ENCODE assay signal across 8 cellular contexts in the genomic region with DNA sequence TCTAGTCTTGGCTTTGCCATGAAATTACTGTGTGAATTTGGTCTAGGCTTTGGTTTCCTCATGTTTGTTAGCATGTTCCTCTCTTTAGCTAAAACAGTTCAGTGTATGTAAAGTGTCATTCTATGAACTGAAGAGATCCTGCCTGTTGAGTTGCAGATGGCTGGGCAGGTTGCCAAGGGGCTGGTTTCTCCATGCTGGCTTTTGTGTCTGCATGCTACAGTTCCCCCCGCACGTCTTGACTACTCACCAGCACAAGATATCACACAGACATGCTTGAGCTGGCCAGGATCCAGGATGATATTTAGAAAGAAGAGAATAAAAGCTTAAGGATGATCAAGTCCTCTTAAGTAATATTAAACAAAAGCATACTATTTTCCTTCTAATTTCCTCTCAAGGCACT.
A peak's percentile ranks its signal among the peaks of the same experiment; 100 is the strongest.
DNase-seq lines count a peak whose midpoint lies in the region; ATAC-seq lines count a peak whose summit lies in the region.

No MANE protein-coding gene starts in this region.

- ATAC-seq in GM18502 (IDR thresholded peaks at IDR 0.05; ENCODE audit: poor library complexity, unreplicated experiment) (peak; percentile 56), HG03469 (IDR thresholded peaks at IDR 0.05; ENCODE audit: unreplicated experiment) (peak; percentile 67), GM19328 (IDR thresholded peaks at IDR 0.05; ENCODE audit: unreplicated experiment) (no peak)

- DNase-seq in SHP77 (lab: John Stamatoyannopoulos, UW) (peak; percentile 73 to 75), head of caudate nucleus (peak; percentile 35 to 85 (median 71)), SW480 (ENCODE audit: low spot score) (no peak), germinal center (ENCODE audit: low spot score) (no peak)
- DNase-seq in stimulated activated CD4-positive, alpha-beta T cell treated with anti-CD3 and anti-CD28 coated beads, Interleukin-2, amount 100 ng/mL, for 24 hours, result peak; percentile 18 to 50

- intact Hi-C loops in head of caudate nucleus (cut with DNase I), result no loop called here

Comparison
In these comparisons a context has a peak if more than half of its experiments do, and no peak if none do; other contexts are left out.
1. DNase-seq: peak in SHP77 (2 of 2), head of caudate nucleus (42 of 42) and stimulated activated CD4-positive, alpha-beta T cell treated with anti-CD3 and anti-CD28 coated beads, Interleukin-2, amount 100 ng/mL, for 24 hours (2 of 2); none in SW480 (single experiment) and germinal center (single experiment).